Comparison of ENCODE assay signal across 22 cellular contexts in the genomic region with DNA sequence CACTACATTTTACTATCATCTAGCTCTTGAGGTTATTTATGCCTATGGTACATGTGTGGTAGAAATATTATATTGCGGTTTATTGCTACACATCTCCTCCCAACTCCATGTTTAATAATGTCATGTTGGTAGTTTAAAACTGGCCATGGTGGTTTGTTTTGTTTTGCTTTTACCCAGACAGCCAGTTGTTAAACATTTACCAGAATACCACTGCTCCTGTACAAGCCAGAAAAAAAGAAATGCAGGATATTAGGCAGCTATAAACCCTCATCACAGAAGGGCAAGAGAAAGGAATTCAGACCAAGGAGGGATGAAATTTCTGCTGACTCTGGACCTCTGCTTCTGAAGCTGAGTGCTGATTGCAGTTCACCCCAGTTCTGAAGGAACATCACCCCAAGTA.
"Had no signal": no experiment of that assay in that cellular context is flagged by ENCODE, and none has a peak within 500 bp of the region (broad histone marks: within the 10 kb centered on the region; RNA-seq: fewer than 3 reads in every experiment).

No MANE protein-coding gene starts in this region.

- H3K27ac ChIP-seq: coronary artery, ovary, psoas muscle, sigmoid colon, stomach, thyroid gland, vagina had no signal

- ATAC-seq: effector memory CD8-positive, alpha-beta T cell; left colon; naive thymus-derived CD4-positive, alpha-beta T cell; psoas muscle; stimulated activated effector memory CD8-positive, alpha-beta T cell treated with anti-CD3 and anti-CD28 coated beads, Interleukin-12 subunit alpha, Interleukin-12 subunit beta, amount 100 ng/mL, for 72 hours had no signal

- H3K27ac Mint-ChIP-seq: effector memory CD8-positive, alpha-beta T cell; naive thymus-derived CD4-positive, alpha-beta T cell; stimulated activated effector memory CD8-positive, alpha-beta T cell treated with anti-CD3 and anti-CD28 coated beads, Interleukin-12 subunit alpha, Interleukin-12 subunit beta, amount 100 ng/mL, for 72 hours had no signal

- H3K4me1 Mint-ChIP-seq: central memory CD8-positive, alpha-beta T cell; naive thymus-derived CD4-positive, alpha-beta T cell; stimulated activated effector memory CD8-positive, alpha-beta T cell treated with anti-CD3 and anti-CD28 coated beads, Interleukin-12 subunit alpha, Interleukin-12 subunit beta, amount 100 ng/mL, for 72 hours had no signal

- H3K4me3 Mint-ChIP-seq: central memory CD8-positive, alpha-beta T cell; effector memory CD8-positive, alpha-beta T cell; naive thymus-derived CD4-positive, alpha-beta T cell; stimulated activated effector memory CD8-positive, alpha-beta T cell treated with anti-CD3 and anti-CD28 coated beads, Interleukin-12 subunit alpha, Interleukin-12 subunit beta, amount 100 ng/mL, for 72 hours had no signal

- H3K4me3 ChIP-seq: coronary artery, ovary, psoas muscle, sigmoid colon, stomach, thyroid gland, vagina had no signal

- H3K9me3 ChIP-seq: ovary, psoas muscle, sigmoid colon, stomach, thyroid gland, vagina had no signal

- H3K27me3 Mint-ChIP-seq: central memory CD8-positive, alpha-beta T cell; effector memory CD8-positive, alpha-beta T cell; naive thymus-derived CD4-positive, alpha-beta T cell had no signal

- DNase-seq: effector memory CD8-positive, alpha-beta T cell; head of caudate nucleus; left colon; mesendoderm; midbrain; naive thymus-derived CD4-positive, alpha-beta T cell; occipital lobe; ovary; posterior cingulate gyrus; psoas muscle; retina; sigmoid colon; stimulated activated CD4-positive, alpha-beta T cell treated with anti-CD3 and anti-CD28 coated beads, Interleukin-2, amount 100 ng/mL, for 24 hours; stimulated activated CD4-positive, alpha-beta T cell treated with anti-CD3 and anti-CD28 coated beads, Interleukin-4, amount 100 ng/mL, for 24 hours; stimulated activated naive CD4-positive, alpha-beta T cell treated with Interleukin-2 at 50 U/mL for 16 hours; stomach; thyroid gland; trophoblast cell had no signal

- H3K27me3 ChIP-seq: ovary, sigmoid colon, stomach, thyroid gland, vagina had no signal

- H3K36me3 ChIP-seq: ovary, sigmoid colon, stomach, thyroid gland, vagina had no signal

- H3K4me1 ChIP-seq: psoas muscle, stomach, thyroid gland, vagina had no signal

- H3K36me3 Mint-ChIP-seq: naive thymus-derived CD4-positive, alpha-beta T cell; stimulated activated effector memory CD8-positive, alpha-beta T cell treated with anti-CD3 and anti-CD28 coated beads, Interleukin-12 subunit alpha, Interleukin-12 subunit beta, amount 100 ng/mL, for 72 hours had no signal
